8 cellular contexts compared by ENCODE assay signal in genomic region chr4:153151535-153152452, GRCh38. TPM values are rescaled to one million over a fixed set of nuclear protein-coding genes. Genes with fewer than 3 reads are reported as not detected.
DNase-seq lines count a peak whose midpoint lies in the region; ATAC-seq lines count a peak whose summit lies in the region.

No MANE protein-coding gene starts in this region.

- POLR2A ChIA-PET in CD8-positive, alpha-beta memory T cell (lab: Charles Lee) = no interaction called here

- peaks cover 13% of the 10 kb centered on the region for H3K4me1 ChIP-seq in CD8-positive, alpha-beta memory T cell (ENCODE audit: insufficient read depth, low read length)

- ATAC-seq in HG02610 (IDR thresholded peaks at IDR 0.05; ENCODE audit: unreplicated experiment) (peak; percentile 52), GM18867 (IDR thresholded peaks at IDR 0.05; ENCODE audit: unreplicated experiment) (no peak)
- ATAC-seq in activated naive CD8-positive, alpha-beta T cell treated with anti-CD3 and anti-CD28 coated beads, Interleukin-2, amount 50 U/mL, for 24 hours = no peak

- H3K4me3 ChIP-seq in CD8-positive, alpha-beta memory T cell (ENCODE audit: low read length) = no peak overlapping the region
- H3K4me3 ChIP-seq in skin epidermis = peak overlapping the region in 4 of 7 experiments; percentile 41 to 55 (median 46)

- peak overlapping the region in 4 of 7 donors; percentile 78 to 87 (median 87) for H3K4me3 Mint-ChIP-seq in CD8-positive, alpha-beta memory T cell
- no peak overlapping the region for H3K4me3 Mint-ChIP-seq in activated naive CD8-positive, alpha-beta T cell treated with anti-CD3 and anti-CD28 coated beads, Interleukin-2, amount 50 U/mL, for 24 hours

- peaks cover 11 to 27% (median 20%) of the 10 kb centered on the region in 3 donors for H3K4me1 Mint-ChIP-seq in CD8-positive, alpha-beta memory T cell
- peaks cover 41% of the 10 kb centered on the region for H3K4me1 Mint-ChIP-seq in activated naive CD8-positive, alpha-beta T cell treated with anti-CD3 and anti-CD28 coated beads, Interleukin-2, amount 50 U/mL, for 24 hours

- no peaks in the 10 kb centered on the region for H3K36me3 Mint-ChIP-seq in CD8-positive, alpha-beta memory T cell
- H3K36me3 Mint-ChIP-seq in activated naive CD8-positive, alpha-beta T cell treated with anti-CD3 and anti-CD28 coated beads, Interleukin-2, amount 50 U/mL, for 24 hours (ENCODE audit: low read depth) = no peaks in the 10 kb centered on the region

- no peaks in the 10 kb centered on the region for H3K27me3 ChIP-seq in CD8-positive, alpha-beta memory T cell (ENCODE audit: insufficient read depth, low read length, poor library complexity, severe bottlenecking)

- DNase-seq in CD8-positive, alpha-beta memory T cell = peak in 2 of 5 donors; percentile 12 to 13
- DNase-seq in NCI-H345 treated with DMSO at 0.1 percent for 48 hours (lab: John Stamatoyannopoulos, UW; ENCODE audit: unreplicated experiment) = peak; percentile 62
- DNase-seq in activated naive CD8-positive, alpha-beta T cell treated with anti-CD3 and anti-CD28 coated beads, Interleukin-2, amount 50 U/mL, for 24 hours = peak; percentile 63
- peak; percentile 64 for DNase-seq in iPS DF 19.7 (ENCODE audit: low read depth, low spot score)
- DNase-seq in HCEC 1CT = no peak

- H3K36me3 ChIP-seq in CD8-positive, alpha-beta memory T cell (ENCODE audit: insufficient read depth, low read length) = no peaks in the 10 kb centered on the region

- H3K9me3 ChIP-seq in CD8-positive, alpha-beta memory T cell (ENCODE audit: low read length) = no peaks in the 10 kb centered on the region

- CTCF ChIA-PET in CD8-positive, alpha-beta memory T cell (lab: Charles Lee) = no interaction called here

- peaks cover 0 to 2% (median 0%) of the 10 kb centered on the region in 5 donors for H3K9me3 Mint-ChIP-seq in CD8-positive, alpha-beta memory T cell
- no peaks in the 10 kb centered on the region for H3K9me3 Mint-ChIP-seq in activated naive CD8-positive, alpha-beta T cell treated with anti-CD3 and anti-CD28 coated beads, Interleukin-2, amount 50 U/mL, for 24 hours

- no peak overlapping the region for H3K27ac ChIP-seq in CD8-positive, alpha-beta memory T cell (ENCODE audit: low read depth, low read length)
- peak overlapping the region in 1 of 21 experiments; percentile 80 for H3K27ac ChIP-seq in skin epidermis

- peaks cover 23 to 58% of the 10 kb centered on the region in 2 donors for H3K27me3 Mint-ChIP-seq in CD8-positive, alpha-beta memory T cell
- H3K27me3 Mint-ChIP-seq in activated naive CD8-positive, alpha-beta T cell treated with anti-CD3 and anti-CD28 coated beads, Interleukin-2, amount 50 U/mL, for 24 hours = peaks cover 40% of the 10 kb centered on the region

- peak overlapping the region in 1 of 8 donors; percentile 48 for H3K27ac Mint-ChIP-seq in CD8-positive, alpha-beta memory T cell
- H3K27ac Mint-ChIP-seq in activated naive CD8-positive, alpha-beta T cell treated with anti-CD3 and anti-CD28 coated beads, Interleukin-2, amount 50 U/mL, for 24 hours = no peak overlapping the region

RNA-seq across cellular contexts. Expression of gene TRIM2, which starts 52.4 kb away (rescaled TPM):
- under 1 TPM; 0.24 to 0.29 TPM for total RNA-seq in CD8-positive, alpha-beta memory T cell
- 1.5 TPM for polyA plus RNA-seq in CD8-positive, alpha-beta memory T cell
